ENCODE assay signal across 8 cellular contexts in the genomic region with DNA sequence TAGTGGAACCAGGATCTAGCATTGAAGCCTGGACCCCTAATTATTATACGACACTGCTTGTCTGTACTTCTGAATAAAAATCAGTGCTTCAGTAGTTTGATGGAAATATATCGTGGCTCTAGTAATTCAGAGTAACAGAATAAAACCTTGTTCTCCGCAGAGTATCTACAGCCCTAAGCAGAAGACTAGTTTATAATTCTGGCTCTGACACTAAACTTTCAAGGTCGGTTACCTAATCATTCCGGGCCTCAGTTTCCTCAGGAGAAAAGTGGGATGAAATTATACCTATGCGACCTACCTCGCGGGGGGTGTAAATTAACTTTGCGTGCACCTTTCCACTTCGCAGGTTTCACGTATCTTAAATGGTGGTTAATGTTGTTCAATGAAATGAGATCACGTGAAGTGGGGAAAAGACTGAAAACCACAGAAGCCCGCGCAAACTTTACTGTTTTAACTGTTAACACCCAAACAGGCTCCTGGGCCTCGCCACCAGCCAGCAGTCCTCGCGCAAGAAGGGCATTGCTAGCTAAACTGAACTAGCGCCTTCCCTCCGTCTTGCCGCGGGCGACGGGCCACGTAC. TPM values are rescaled to one million over a fixed set of nuclear protein-coding genes. Genes with fewer than 3 reads are reported as not detected.
DNase-seq lines count a peak whose midpoint lies in the region; ATAC-seq and TF ChIP-seq lines count a peak whose summit lies in the region.

No MANE protein-coding gene starts in this region.

- peaks cover 2 to 15% (median 9%) of the 10 kb centered on the region in 4 donors for H3K36me3 ChIP-seq in liver (ENCODE audit: control insufficient read depth in 4 of 4, insufficient read depth in 3 of 4, low read depth in 1 of 4, low read length in 3 of 4)

- TF ChIP-seq CTCF in liver (IDR thresholded peaks at IDR 0.05; ENCODE audit: low read depth, low read length, missing input control) (no peak), type B pancreatic cell (conservative IDR thresholded peaks at IDR 0.05) (no peak)

- TF ChIP-seq RAD21 in liver (IDR thresholded peaks at IDR 0.05) = no peak

- peak overlapping the region; percentile 99 for H3K4me3 Mint-ChIP-seq in stimulated activated naive CD8-positive, alpha-beta T cell treated with anti-CD3 and anti-CD28 coated beads, Interleukin-15, Interleukin-2, amounts not matched to agents 100 ng/mL and 50 ng/mL, for 24 hours
- H3K4me3 Mint-ChIP-seq in activated naive CD8-positive, alpha-beta T cell treated with anti-CD3 and anti-CD28 coated beads, Interleukin-2, amount 50 U/mL, for 24 hours = peak overlapping the region; percentile 98
- H3K4me3 Mint-ChIP-seq in type B pancreatic cell = peak overlapping the region; percentile 95

- H3K36me3 Mint-ChIP-seq in stimulated activated naive CD8-positive, alpha-beta T cell treated with anti-CD3 and anti-CD28 coated beads, Interleukin-15, Interleukin-2, amounts not matched to agents 100 ng/mL and 50 ng/mL, for 24 hours (ENCODE audit: low read depth) = peaks cover 51% of the 10 kb centered on the region
- peaks cover 57% of the 10 kb centered on the region for H3K36me3 Mint-ChIP-seq in activated naive CD8-positive, alpha-beta T cell treated with anti-CD3 and anti-CD28 coated beads, Interleukin-2, amount 50 U/mL, for 24 hours (ENCODE audit: low read depth)
- peaks cover 27% of the 10 kb centered on the region for H3K36me3 Mint-ChIP-seq in type B pancreatic cell

- peaks cover 5 to 20% (median 16%) of the 10 kb centered on the region in 4 donors for H3K4me1 ChIP-seq in liver (ENCODE audit: control insufficient read depth in 4 of 4, insufficient read depth in 4 of 4, low read length in 3 of 4)

- no peaks in the 10 kb centered on the region for H3K27me3 Mint-ChIP-seq in stimulated activated naive CD8-positive, alpha-beta T cell treated with anti-CD3 and anti-CD28 coated beads, Interleukin-15, Interleukin-2, amounts not matched to agents 100 ng/mL and 50 ng/mL, for 24 hours
- H3K27me3 Mint-ChIP-seq in activated naive CD8-positive, alpha-beta T cell treated with anti-CD3 and anti-CD28 coated beads, Interleukin-2, amount 50 U/mL, for 24 hours = peaks cover 2% of the 10 kb centered on the region
- H3K27me3 Mint-ChIP-seq in type B pancreatic cell = no peaks in the 10 kb centered on the region

- H3K9ac ChIP-seq in liver (ENCODE audit: low read depth in 1 of 2, low read length in 2 of 2) = peak overlapping the region; percentile 72 to 97

- WGBS in liver = 6% methylated on average over 24 of the region's 24 CpGs

- H3K9me3 ChIP-seq in liver (ENCODE audit: control insufficient read depth in 4 of 4, low read length in 3 of 4) = no peaks in the 10 kb centered on the region

- H3K4me3 ChIP-seq in liver (ENCODE audit: low read depth in 1 of 3, low read length in 3 of 3) = peak overlapping the region; percentile 53 to 89 (median 74)

- H3K27ac ChIP-seq in liver (ENCODE audit: low read depth in 1 of 2, low read length in 2 of 2) = peak overlapping the region; percentile 89 to 99

- no peak for ATAC-seq in stimulated activated naive CD8-positive, alpha-beta T cell treated with anti-CD3 and anti-CD28 coated beads, Interleukin-15, Interleukin-2, amounts not matched to agents 100 U/mL and 50 U/mL, for 24 hours
- no peak for ATAC-seq in activated naive CD8-positive, alpha-beta T cell treated with anti-CD3 and anti-CD28 coated beads, Interleukin-2, amount 50 U/mL, for 24 hours
- ATAC-seq in HG03460 (IDR thresholded peaks at IDR 0.05; ENCODE audit: unreplicated experiment) (no peak), GM18870 (IDR thresholded peaks at IDR 0.05; ENCODE audit: unreplicated experiment) (no peak)

- no peak for DNase-seq in stimulated activated naive CD8-positive, alpha-beta T cell treated with anti-CD3 and anti-CD28 coated beads, Interleukin-15, Interleukin-2, amounts not matched to agents 100 U/mL and 50 U/mL, for 24 hours
- no peak for DNase-seq in activated naive CD8-positive, alpha-beta T cell treated with anti-CD3 and anti-CD28 coated beads, Interleukin-2, amount 50 U/mL, for 24 hours
- no peak for DNase-seq in type B pancreatic cell (ENCODE audit: extremely low spot score, unreplicated experiment)
- DNase-seq in AG08395 (ENCODE audit: low spot score) = no peak

- H3K27ac Mint-ChIP-seq in stimulated activated naive CD8-positive, alpha-beta T cell treated with anti-CD3 and anti-CD28 coated beads, Interleukin-15, Interleukin-2, amounts not matched to agents 100 ng/mL and 50 ng/mL, for 24 hours = peak overlapping the region; percentile 99
- H3K27ac Mint-ChIP-seq in activated naive CD8-positive, alpha-beta T cell treated with anti-CD3 and anti-CD28 coated beads, Interleukin-2, amount 50 U/mL, for 24 hours = peak overlapping the region; percentile 99
- H3K27ac Mint-ChIP-seq in type B pancreatic cell = peak overlapping the region; percentile 99

- peaks cover 60% of the 10 kb centered on the region for H3K4me1 Mint-ChIP-seq in stimulated activated naive CD8-positive, alpha-beta T cell treated with anti-CD3 and anti-CD28 coated beads, Interleukin-15, Interleukin-2, amounts not matched to agents 100 ng/mL and 50 ng/mL, for 24 hours (ENCODE audit: low read depth)
- peaks cover 59% of the 10 kb centered on the region for H3K4me1 Mint-ChIP-seq in activated naive CD8-positive, alpha-beta T cell treated with anti-CD3 and anti-CD28 coated beads, Interleukin-2, amount 50 U/mL, for 24 hours
- H3K4me1 Mint-ChIP-seq in type B pancreatic cell (ENCODE audit: unreplicated experiment) = peaks cover 13% of the 10 kb centered on the region

- H3K27me3 ChIP-seq in liver (ENCODE audit: control insufficient read depth in 4 of 4, insufficient read depth in 4 of 4, low read length in 3 of 4) = no peaks in the 10 kb centered on the region

- peaks cover 3% of the 10 kb centered on the region for H3K9me3 Mint-ChIP-seq in stimulated activated naive CD8-positive, alpha-beta T cell treated with anti-CD3 and anti-CD28 coated beads, Interleukin-15, Interleukin-2, amounts not matched to agents 100 ng/mL and 50 ng/mL, for 24 hours
- H3K9me3 Mint-ChIP-seq in activated naive CD8-positive, alpha-beta T cell treated with anti-CD3 and anti-CD28 coated beads, Interleukin-2, amount 50 U/mL, for 24 hours = peaks cover 6% of the 10 kb centered on the region
- H3K9me3 Mint-ChIP-seq in type B pancreatic cell = no peaks in the 10 kb centered on the region

TF ChIP-seq in liver, 16 proteins besides CTCF, POLR2A, EP300 and RAD21:
- no peak for TF ChIP-seq EGR1 (IDR thresholded peaks at IDR 0.05; ENCODE audit: low read depth in 2 of 2)
- no peak for TF ChIP-seq ZBTB33 (IDR thresholded peaks at IDR 0.05)
- no peak for TF ChIP-seq FOXA2 (IDR thresholded peaks at IDR 0.05)
- TF ChIP-seq JUND (IDR thresholded peaks at IDR 0.05) = no peak
- TF ChIP-seq, protein P1, sequence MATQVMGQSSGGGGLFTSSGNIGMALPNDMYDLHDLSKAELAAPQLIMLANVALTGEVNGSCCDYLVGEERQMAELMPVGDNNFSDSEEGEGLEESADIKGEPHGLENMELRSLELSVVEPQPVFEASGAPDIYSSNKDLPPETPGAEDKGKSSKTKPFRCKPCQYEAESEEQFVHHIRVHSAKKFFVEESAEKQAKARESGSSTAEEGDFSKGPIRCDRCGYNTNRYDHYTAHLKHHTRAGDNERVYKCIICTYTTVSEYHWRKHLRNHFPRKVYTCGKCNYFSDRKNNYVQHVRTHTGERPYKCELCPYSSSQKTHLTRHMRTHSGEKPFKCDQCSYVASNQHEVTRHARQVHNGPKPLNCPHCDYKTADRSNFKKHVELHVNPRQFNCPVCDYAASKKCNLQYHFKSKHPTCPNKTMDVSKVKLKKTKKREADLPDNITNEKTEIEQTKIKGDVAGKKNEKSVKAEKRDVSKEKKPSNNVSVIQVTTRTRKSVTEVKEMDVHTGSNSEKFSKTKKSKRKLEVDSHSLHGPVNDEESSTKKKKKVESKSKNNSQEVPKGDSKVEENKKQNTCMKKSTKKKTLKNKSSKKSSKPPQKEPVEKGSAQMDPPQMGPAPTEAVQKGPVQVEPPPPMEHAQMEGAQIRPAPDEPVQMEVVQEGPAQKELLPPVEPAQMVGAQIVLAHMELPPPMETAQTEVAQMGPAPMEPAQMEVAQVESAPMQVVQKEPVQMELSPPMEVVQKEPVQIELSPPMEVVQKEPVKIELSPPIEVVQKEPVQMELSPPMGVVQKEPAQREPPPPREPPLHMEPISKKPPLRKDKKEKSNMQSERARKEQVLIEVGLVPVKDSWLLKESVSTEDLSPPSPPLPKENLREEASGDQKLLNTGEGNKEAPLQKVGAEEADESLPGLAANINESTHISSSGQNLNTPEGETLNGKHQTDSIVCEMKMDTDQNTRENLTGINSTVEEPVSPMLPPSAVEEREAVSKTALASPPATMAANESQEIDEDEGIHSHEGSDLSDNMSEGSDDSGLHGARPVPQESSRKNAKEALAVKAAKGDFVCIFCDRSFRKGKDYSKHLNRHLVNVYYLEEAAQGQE (IDR thresholded peaks at IDR 0.05) = no peak
- no peak for TF ChIP-seq HNF4G (IDR thresholded peaks at IDR 0.05)

RNA-seq across cellular contexts. Expression of gene THAP5, which starts 0.6 kb away (rescaled TPM):
- total RNA-seq in liver = 10 to 100 TPM; 14.9 to 29.9 TPM
- 10 to 100 TPM; 11.3 to 16.1 TPM for polyA plus RNA-seq in liver
- total RNA-seq in type B pancreatic cell (ENCODE audit: low replicate concordance) = 19.0 and 24.0 TPM in 2 replicates

RNA-seq across cellular contexts. Expression of gene DNAJB9, which starts 0.8 kb away (rescaled TPM):
- total RNA-seq in liver (100 to 1,000 TPM in 1 of 2 donors, 10 to 100 TPM in 1; 27.6 to 164 TPM), type B pancreatic cell (ENCODE audit: low replicate concordance) (16.9 and 21.5 TPM in 2 replicates)
- polyA plus RNA-seq in liver = 10 to 100 TPM; 41.5 to 57.3 TPM

RNA-seq across cellular contexts. Expression of gene PNPLA8, which starts 43.0 kb away (rescaled TPM):
- 10 to 100 TPM; 29.7 to 30.3 TPM for total RNA-seq in liver
- 10 to 100 TPM; 14.7 to 16.3 TPM for polyA plus RNA-seq in liver
- total RNA-seq in type B pancreatic cell (ENCODE audit: low replicate concordance) = 17.1 and 17.8 TPM in 2 replicates
